ENCODE assay signal across 12 cellular contexts in genomic region chr3:113534365-113534764, GRCh38. TPM values are rescaled to one million over a fixed set of nuclear protein-coding genes. Genes with fewer than 3 reads are reported as not detected.
DNase-seq lines count a peak whose midpoint lies in the region; ATAC-seq and TF ChIP-seq lines count a peak whose summit lies in the region.
"Had no signal": no experiment of that assay in that cellular context is flagged by ENCODE, and none has a peak within 500 bp of the region (broad histone marks: within the 10 kb centered on the region; RNA-seq: fewer than 3 reads in every experiment).

No MANE protein-coding gene starts in this region.

- WGBS in thymus, result 88% methylated on average over 4 of the region's 4 CpGs

- CTCF ChIA-PET in MCF 10A (lab: Yijun Ruan, JAX), result interaction anchor here (0.6 kb wide), 1 partner anchor 19 kb away, joined by 3 read pairs; no protein-coding TSS in a partner anchor

- H3K27ac Mint-ChIP-seq in MCF 10A (ENCODE audit: low read depth, unreplicated experiment), result no peak overlapping the region
- H3K27ac Mint-ChIP-seq: endodermal cell had no signal

- H3K4me1 ChIP-seq in breast epithelium (no peaks in the 10 kb centered on the region), thymus (ENCODE audit: control insufficient read depth, insufficient read depth, low read length) (peaks cover 8% of the 10 kb centered on the region)

- peaks cover 26% of the 10 kb centered on the region for H3K4me1 Mint-ChIP-seq in MCF 10A (ENCODE audit: insufficient read depth, unreplicated experiment)

- no peaks in the 10 kb centered on the region for H3K36me3 ChIP-seq in breast epithelium
- no peaks in the 10 kb centered on the region for H3K36me3 ChIP-seq in thymus (ENCODE audit: control insufficient read depth, insufficient read depth)

- intact Hi-C loops in breast epithelium (cut with DNase I; ENCODE audit: low total_unique reads), result no loop called here
- intact Hi-C loops in MCF 10A (cut with micrococcal nuclease), result no loop called here
- intact Hi-C loops in dorsolateral prefrontal cortex (cut with DNase I), result no loop called here

- H3K4me3 ChIP-seq in breast epithelium (peak overlapping the region in 2 of 3 donors; percentile 73 to 83), dorsolateral prefrontal cortex (peak overlapping the region in 57 of 59 donors; percentile 15 to 90 (median 72)), thymus (ENCODE audit: low read length) (peak overlapping the region; percentile 95)

- TF ChIP-seq CTCF in breast epithelium (IDR thresholded peaks at IDR 0.05), result no peak
- TF ChIP-seq CTCF in MCF 10A (IDR thresholded peaks at IDR 0.05; ENCODE audit: unreplicated experiment), result no peak
- no peak for TF ChIP-seq CTCF in dorsolateral prefrontal cortex (IDR thresholded peaks at IDR 0.05 in 54 of 56, conservative IDR thresholded peaks at IDR 0.05 in 2 of 56; ENCODE audit: low read depth in 1 of 56, partially characterized antibody in 56 of 56)

- ATAC-seq in HG02973 (IDR thresholded peaks at IDR 0.05; ENCODE audit: unreplicated experiment), result no peak

- POLR2A ChIA-PET in MCF 10A (lab: Yijun Ruan, JAX), result interaction anchor here (4.7 kb wide), 1 partner anchor 19 kb away, joined by 46 read pairs; the partner anchor contains the start of gene SPICE1

- H3K27me3 Mint-ChIP-seq in MCF 10A (ENCODE audit: insufficient read depth, unreplicated experiment), result peaks cover 46% of the 10 kb centered on the region

- no peak for TF ChIP-seq POLR2A in breast epithelium (IDR thresholded peaks at IDR 0.05)

- no TSS peak for BruUV-seq in MCF 10A (replicated peaks; lab: Mats Ljungman, UMichigan)

- DNase-seq in breast epithelium (ENCODE audit: low spot score in 2 of 2), result no peak
- DNase-seq in MCF 10A (ENCODE audit: unreplicated experiment), result no peak
- DNase-seq in T follicular helper cell (ENCODE audit: low read depth), result peak; percentile 14
- DNase-seq in dorsolateral prefrontal cortex, result peak in 2 of 10 donors; percentile 30 to 37
- no peak for DNase-seq in DMS153 (lab: John Stamatoyannopoulos, UW)
- no peak for DNase-seq in HK-2 (ENCODE audit: unreplicated experiment)
- DNase-seq: endodermal cell, KG1 had no signal

- H3K9me3 ChIP-seq in breast epithelium, result no peaks in the 10 kb centered on the region
- no peaks in the 10 kb centered on the region for H3K9me3 ChIP-seq in thymus (ENCODE audit: control insufficient read depth)

- H3K9me3 Mint-ChIP-seq in MCF 10A (ENCODE audit: unreplicated experiment), result no peaks in the 10 kb centered on the region
- H3K9me3 Mint-ChIP-seq: endodermal cell had no signal

- peak overlapping the region in 1 of 2 donors; percentile 15 for H3K27ac ChIP-seq in breast epithelium
- H3K27ac ChIP-seq in dorsolateral prefrontal cortex, result peak overlapping the region in 33 of 59 donors; percentile 22 to 87 (median 80)
- no peak overlapping the region for H3K27ac ChIP-seq in thymus (ENCODE audit: low read depth)
- H3K27ac ChIP-seq: C4-2B had no signal

- no peak overlapping the region for H3K4me3 Mint-ChIP-seq in MCF 10A (ENCODE audit: unreplicated experiment)

- no peaks in the 10 kb centered on the region for H3K36me3 Mint-ChIP-seq in MCF 10A (ENCODE audit: insufficient read depth, unreplicated experiment)

- H3K27me3 ChIP-seq in breast epithelium, result peaks cover 0 to 8% of the 10 kb centered on the region in 2 donors
- H3K27me3 ChIP-seq in dorsolateral prefrontal cortex, result peaks cover 0 to 37% (median 0%) of the 10 kb centered on the region in 45 donors
- H3K27me3 ChIP-seq in thymus (ENCODE audit: control insufficient read depth, insufficient read depth), result no peaks in the 10 kb centered on the region

RNA-seq across cellular contexts. Expression of gene SIDT1, which starts 2.0 kb away (rescaled TPM):
- total RNA-seq in breast epithelium (10 to 100 TPM in 2 of 3 donors, 1 to 10 TPM in 1; 3.8 to 95.0 (median 52.8) TPM), MCF 10A (2022) (0.22 and 0.28 TPM in 2 replicates), dorsolateral prefrontal cortex (10 to 100 TPM; 20.1 to 84.0 (median 47.1) TPM)
- polyA plus RNA-seq in thymus, result 12.6 TPM
- total RNA-seq: endodermal cell, NCI-H460 had no signal

RNA-seq across cellular contexts. Expression of gene SPICE1, which starts 19.4 kb away (rescaled TPM):
- total RNA-seq in breast epithelium (10 to 100 TPM in 2 of 3 donors, 1 to 10 TPM in 1; 9.8 to 44.8 (median 40.6) TPM), MCF 10A (2022) (5.8 and 8.9 TPM in 2 replicates), dorsolateral prefrontal cortex (10 to 100 TPM in 114 of 120 experiments, 1 to 10 TPM in 6; 6.4 to 32.4 (median 16.8) TPM)
- polyA plus RNA-seq in thymus, result 4.4 TPM
